8 cellular contexts compared by ENCODE assay signal in genomic region chr2:200810967-200811335, GRCh38. TPM values are rescaled to one million over a fixed set of nuclear protein-coding genes. Genes with fewer than 3 reads are reported as not detected.
A peak's percentile ranks its signal among the peaks of the same experiment; 100 is the strongest.
DNase-seq lines count a peak whose midpoint lies in the region; ATAC-seq and TF ChIP-seq lines count a peak whose summit lies in the region.

No MANE protein-coding gene starts in this region.

- peaks cover 9% of the 10 kb centered on the region for H4K20me1 ChIP-seq in mammary epithelial cell (ENCODE audit: insufficient read depth, low read length)

- H3K27ac Mint-ChIP-seq in stimulated activated naive CD8-positive, alpha-beta T cell treated with anti-CD3 and anti-CD28 coated beads, Interleukin-15, Interleukin-2, amounts not matched to agents 100 ng/mL and 50 ng/mL, for 24 hours, result peak overlapping the region; percentile 96

- no peak for ATAC-seq in stimulated activated naive CD8-positive, alpha-beta T cell treated with anti-CD3 and anti-CD28 coated beads, Interleukin-15, Interleukin-2, amounts not matched to agents 100 U/mL and 50 U/mL, for 24 hours
- ATAC-seq in aorta (ENCODE audit: low FRiP score) (no peak), GM21528 (IDR thresholded peaks at IDR 0.05; ENCODE audit: low FRiP score, unreplicated experiment) (no peak)

- H3K27ac ChIP-seq in mammary epithelial cell (ENCODE audit: insufficient read depth, low read depth, low read length) (peak overlapping the region; percentile 45), mesodermal cell (ENCODE audit: low read depth, low read length, severe bottlenecking) (peak overlapping the region; percentile 99), aorta (ENCODE audit: low read depth in 1 of 2, low read length in 2 of 2) (peak overlapping the region; percentile 83 to 97)

- peaks cover 38% of the 10 kb centered on the region for H3K36me3 Mint-ChIP-seq in stimulated activated naive CD8-positive, alpha-beta T cell treated with anti-CD3 and anti-CD28 coated beads, Interleukin-15, Interleukin-2, amounts not matched to agents 100 ng/mL and 50 ng/mL, for 24 hours (ENCODE audit: low read depth)

- H3K4me1 ChIP-seq in mammary epithelial cell (ENCODE audit: insufficient read depth, low read length) (peaks cover 25% of the 10 kb centered on the region), mesodermal cell (ENCODE audit: control insufficient read depth, insufficient read depth, low read length, poor library complexity, severe bottlenecking) (peaks cover 18% of the 10 kb centered on the region), aorta (ENCODE audit: control insufficient read depth in 1 of 2, insufficient read depth in 2 of 2, low read length in 2 of 2) (no peaks in the 10 kb centered on the region)

- no peaks in the 10 kb centered on the region for H3K9me3 ChIP-seq in mammary epithelial cell (replicated peaks; ENCODE audit: insufficient read depth, low read length)
- H3K9me3 ChIP-seq in mesodermal cell (ENCODE audit: control insufficient read depth, low read length), result no peaks in the 10 kb centered on the region
- H3K9me3 ChIP-seq in aorta (ENCODE audit: control insufficient read depth, low read length), result no peaks in the 10 kb centered on the region

- peaks cover 51% of the 10 kb centered on the region for H3K4me1 Mint-ChIP-seq in stimulated activated naive CD8-positive, alpha-beta T cell treated with anti-CD3 and anti-CD28 coated beads, Interleukin-15, Interleukin-2, amounts not matched to agents 100 ng/mL and 50 ng/mL, for 24 hours (ENCODE audit: low read depth)

- H3K4me2 ChIP-seq in mammary epithelial cell (ENCODE audit: insufficient read depth, low read depth, low read length), result peak overlapping the region; percentile 84

- H3K36me3 ChIP-seq in mammary epithelial cell (ENCODE audit: insufficient read depth, low read length), result peaks cover 24% of the 10 kb centered on the region
- H3K36me3 ChIP-seq in mesodermal cell (ENCODE audit: control insufficient read depth, insufficient read depth, low read length), result peaks cover 20% of the 10 kb centered on the region
- H3K36me3 ChIP-seq in aorta (ENCODE audit: control insufficient read depth in 1 of 2, insufficient read depth in 2 of 2, low read length in 1 of 2), result no peaks in the 10 kb centered on the region

- peak overlapping the region; percentile 83 for H2AFZ ChIP-seq in mammary epithelial cell (ENCODE audit: low read depth, low read length)

- peak overlapping the region; percentile 91 for H3K4me3 Mint-ChIP-seq in stimulated activated naive CD8-positive, alpha-beta T cell treated with anti-CD3 and anti-CD28 coated beads, Interleukin-15, Interleukin-2, amounts not matched to agents 100 ng/mL and 50 ng/mL, for 24 hours

- CTCF ChIA-PET in mammary epithelial cell (lab: Charles Lee; ENCODE audit: low non-redundant PET), result no interaction called here

- intact Hi-C loops in mammary epithelial cell (cut with micrococcal nuclease), result loop anchor here (1.0 to 10.0 kb wide), 5 partner anchors 24 to 236 kb away; partner anchors contain the start of gene CLK1
- intact Hi-C loops in aorta (cut with DNase I), result loop anchor here (1.0 to 5.0 kb wide), 5 partner anchors 49 to 98 kb away; partner anchors contain the start of gene CLK1 (in 2 of the 2)

- H3K9me3 Mint-ChIP-seq in stimulated activated naive CD8-positive, alpha-beta T cell treated with anti-CD3 and anti-CD28 coated beads, Interleukin-15, Interleukin-2, amounts not matched to agents 100 ng/mL and 50 ng/mL, for 24 hours, result no peaks in the 10 kb centered on the region

- no peak for TF ChIP-seq CTCF in mammary epithelial cell (conservative IDR thresholded peaks at IDR 0.05 in 1 of 2, IDR thresholded peaks at IDR 0.05 in 1 of 2; ENCODE audit: extremely low read depth in 1 of 2, insufficient read depth in 1 of 2, low read depth in 1 of 2, low read length in 2 of 2)

- H3K79me2 ChIP-seq in mammary epithelial cell (ENCODE audit: insufficient read depth, low read length), result peaks cover 43% of the 10 kb centered on the region

- no peak for DNase-seq in stimulated activated naive CD8-positive, alpha-beta T cell treated with anti-CD3 and anti-CD28 coated beads, Interleukin-15, Interleukin-2, amounts not matched to agents 100 U/mL and 50 U/mL, for 24 hours
- DNase-seq in mammary epithelial cell (no peak), aorta (no peak), KG1 (lab: John Stamatoyannopoulos, UW) (no peak), NCI-H2107 treated with DMSO at 0.1 percent for 48 hours (lab: John Stamatoyannopoulos, UW; ENCODE audit: unreplicated experiment) (no peak)

- 4% methylated on average over 11 of the region's 13 CpGs for WGBS in mammary epithelial cell (ENCODE audit: low coverage, missing lambda C conversion rate)
- WGBS in mesodermal cell (ENCODE audit: insufficient coverage in 2 of 2), 2 experiments, result 12 to 20% methylated on average over 6 to 10 of the region's 13 CpGs
- 0 to 1% methylated on average over 13 of the region's 13 CpGs for WGBS in aorta, 2 donors

- BruUV-seq in mammary epithelial cell (replicated peaks; lab: Mats Ljungman, UMichigan), result TSS peak; percentile 86

- in situ Hi-C loops in mammary epithelial cell (cut with MboI; ENCODE audit: low sequenced_read_pairs in 2 of 2), result loop anchor here (5.0 to 10.0 kb wide), 2 partner anchors 94 to 96 kb away; no protein-coding TSS in a partner anchor

- no peaks in the 10 kb centered on the region for H3K27me3 ChIP-seq in mammary epithelial cell (ENCODE audit: insufficient read depth, low read length)
- H3K27me3 ChIP-seq in aorta (ENCODE audit: control insufficient read depth in 1 of 2, insufficient read depth in 2 of 2, low read length in 1 of 2), result no peaks in the 10 kb centered on the region

- peak overlapping the region; percentile 35 to 55 (median 46) for H3K4me3 ChIP-seq in mammary epithelial cell (replicated peaks in 1 of 3; ENCODE audit: insufficient read depth in 1 of 3, low read depth in 2 of 3, low read length in 3 of 3)
- H3K4me3 ChIP-seq in mesodermal cell (ENCODE audit: extremely low read depth, insufficient read depth, low read length, poor library complexity, severe bottlenecking), result peak overlapping the region; percentile 85
- peak overlapping the region; percentile 83 to 91 for H3K4me3 ChIP-seq in aorta (ENCODE audit: low read length in 2 of 2)

- dilution Hi-C loops in mammary epithelial cell (cut with HindIII; ENCODE audit: low sequenced_read_pairs), result no loop called here

- no peaks in the 10 kb centered on the region for H3K27me3 Mint-ChIP-seq in stimulated activated naive CD8-positive, alpha-beta T cell treated with anti-CD3 and anti-CD28 coated beads, Interleukin-15, Interleukin-2, amounts not matched to agents 100 ng/mL and 50 ng/mL, for 24 hours

- H3K9ac ChIP-seq in mammary epithelial cell (ENCODE audit: insufficient read depth, low read length), result peak overlapping the region; percentile 67

RNA-seq across cellular contexts. Expression of gene BZW1, which starts 0.8 kb away (rescaled TPM):
- total RNA-seq in mammary epithelial cell (100 to 1,000 TPM; 350 to 501 TPM), aorta (100 to 1,000 TPM; 193 to 250 TPM)
- polyA plus RNA-seq in mammary epithelial cell (288 TPM), aorta (10 to 100 TPM; 73.1 to 78.6 TPM)
- polyA minus RNA-seq in mammary epithelial cell, result 855 TPM
- 300 TPM for polyA plus RNA-seq in mesodermal cell (2013, experiment 1 of 2)
- polyA plus RNA-seq in mesodermal cell (2013, experiment 2 of 2), result 309 TPM

RNA-seq across cellular contexts. Expression of gene CLK1, which starts 53.5 kb away (rescaled TPM):
- 10 to 100 TPM; 55.0 to 55.2 TPM for total RNA-seq in mammary epithelial cell
- 25.9 TPM for polyA plus RNA-seq in mammary epithelial cell
- polyA minus RNA-seq in mammary epithelial cell, result 23.2 TPM
- polyA plus RNA-seq in mesodermal cell (2013, experiment 1 of 2), result 86.6 TPM
- polyA plus RNA-seq in mesodermal cell (2013, experiment 2 of 2), result 120 TPM
- 100 to 1,000 TPM; 167 to 197 TPM for total RNA-seq in aorta
- 100 to 1,000 TPM in 1 of 2 donors, 10 to 100 TPM in 1; 89.3 to 361 TPM for polyA plus RNA-seq in aorta

Comparison
In these comparisons a context has a peak if more than half of its experiments do, and no peak if none do; other contexts are left out.
1. H3K27ac ChIP-seq: peak in every context shown above with its lines; median percentile 99 in mesodermal cell; 90 in aorta; 45 in mammary epithelial cell.